In the genomic region with DNA sequence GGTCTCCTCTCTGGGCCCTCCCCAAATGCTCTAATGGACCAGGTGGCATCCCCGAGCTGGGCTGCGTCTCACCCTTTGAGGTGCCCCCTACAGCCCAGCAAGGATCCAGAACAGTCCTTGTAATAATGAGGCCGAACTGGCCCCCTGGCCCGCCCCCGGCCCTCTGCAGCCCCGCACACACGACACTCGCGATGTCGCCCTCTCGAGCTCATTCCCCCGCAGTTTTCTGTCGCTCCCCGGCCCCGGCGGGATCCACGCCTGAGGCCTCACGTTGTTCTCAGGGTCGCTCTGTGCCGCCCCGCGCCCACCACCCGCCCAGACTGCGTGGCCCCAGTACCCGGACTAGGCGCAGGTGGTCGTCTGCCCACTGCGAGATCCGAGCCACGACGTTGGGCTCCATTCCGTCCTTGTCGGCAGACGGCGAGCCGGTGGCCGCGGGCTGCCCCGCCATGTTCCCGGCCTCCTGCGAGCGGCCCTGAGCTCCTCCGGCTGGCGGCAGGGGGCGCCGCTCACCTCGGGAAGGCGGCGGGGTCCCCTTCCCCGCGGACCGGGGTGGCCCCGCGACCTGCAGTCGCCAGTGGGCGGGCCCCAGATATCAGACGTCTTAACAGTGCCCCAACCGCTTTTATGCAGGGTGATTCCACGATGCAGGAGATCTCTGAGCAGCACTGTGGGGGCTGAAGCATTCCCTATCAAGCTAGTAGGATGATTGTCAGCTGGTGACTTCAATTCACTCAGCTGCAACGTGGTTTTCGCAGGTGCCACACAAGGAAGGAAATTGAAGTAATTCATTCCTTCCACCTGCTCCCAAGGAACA, we compare ENCODE assay signal across 8 cellular contexts. TPM values are rescaled to one million over a fixed set of nuclear protein-coding genes. Genes with fewer than 3 reads are reported as not detected.
A peak's percentile ranks its signal among the peaks of the same experiment; 100 is the strongest.
DNase-seq lines count a peak whose midpoint lies in the region; ATAC-seq and TF ChIP-seq lines count a peak whose summit lies in the region.

A gene with protein sequence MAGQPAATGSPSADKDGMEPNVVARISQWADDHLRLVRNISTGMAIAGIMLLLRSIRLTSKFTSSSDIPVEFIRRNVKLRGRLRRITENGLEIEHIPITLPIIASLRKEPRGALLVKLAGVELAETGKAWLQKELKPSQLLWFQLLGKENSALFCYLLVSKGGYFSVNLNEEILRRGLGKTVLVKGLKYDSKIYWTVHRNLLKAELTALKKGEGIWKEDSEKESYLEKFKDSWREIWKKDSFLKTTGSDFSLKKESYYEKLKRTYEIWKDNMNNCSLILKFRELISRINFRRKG (minus strand): TSS at position 477 of the 817 bp plus-strand sequence. CDS start 26 bp downstream, at position 451.

- peak; percentile 57 for DNase-seq in NCI-H446 treated with DMSO at 0.1 percent for 48 hours (lab: John Stamatoyannopoulos, UW)
- peak; percentile 70 for DNase-seq in activated CD4-positive, alpha-beta T cell treated with anti-CD3 and anti-CD28 coated beads, Interleukin-2, amount 50 U/mL, for 1 hour
- DNase-seq in lung (ENCODE audit: low spot score) = peak; percentile 69
- peak; percentile 53 to 74 (median 62) for DNase-seq in stimulated activated CD4-positive, alpha-beta T cell treated with anti-CD3 and anti-CD28 coated beads, TNF-alpha, amount 100 ng/mL, for 24 hours (ENCODE audit: low read depth in 3 of 3)

- H3K4me1 ChIP-seq in BLaER1 (peaks cover 7% of the 10 kb centered on the region; the same call in 1 of the 2 replicates), duodenal mucosa (ENCODE audit: control insufficient read depth in 1 of 2, insufficient read depth in 2 of 2, low read length in 2 of 2) (peaks cover 5% of the 10 kb centered on the region in 2 donors), lung (ENCODE audit: control insufficient read depth in 2 of 2, insufficient read depth in 2 of 2, low read length in 2 of 2) (peaks cover 3 to 4% of the 10 kb centered on the region in 2 donors)

- peak; percentile 67 for TF ChIP-seq CTCF in lung (IDR thresholded peaks at IDR 0.05; ENCODE audit: control extremely low read depth, extremely low read depth)

- peak within 1 kb of the TSS; percentile 82 for H3K9ac ChIP-seq in BLaER1
- H3K9ac ChIP-seq in duodenal mucosa (ENCODE audit: low read depth in 1 of 2, low read length in 2 of 2) = peak within 1 kb of the TSS; percentile 79 to 92

- peak within 1 kb of the TSS; percentile 82 for H3K4me2 ChIP-seq in BLaER1

- H4K20me1 ChIP-seq in BLaER1 = no peaks in the 10 kb centered on the region

- H3K27ac ChIP-seq in BLaER1 (peak within 1 kb of the TSS; percentile 80), duodenal mucosa (ENCODE audit: low read depth, low read length) (peak within 1 kb of the TSS; percentile 75), lung (ENCODE audit: low read depth in 1 of 2, low read length in 1 of 2) (peak within 1 kb of the TSS; percentile 79 to 90)

- H3K9me3 ChIP-seq in BLaER1 = no peaks in the 10 kb centered on the region
- H3K9me3 ChIP-seq in duodenal mucosa (ENCODE audit: control insufficient read depth in 1 of 2, low read length in 2 of 2) = no peaks in the 10 kb centered on the region
- no peaks in the 10 kb centered on the region for H3K9me3 ChIP-seq in lung (ENCODE audit: control insufficient read depth in 2 of 2, insufficient read depth in 1 of 2, low read length in 1 of 2)

- H3K36me3 ChIP-seq in BLaER1 = no peaks in the 10 kb centered on the region
- no peaks in the 10 kb centered on the region for H3K36me3 ChIP-seq in duodenal mucosa (ENCODE audit: control insufficient read depth in 1 of 2, insufficient read depth in 2 of 2, low read length in 2 of 2)
- no peaks in the 10 kb centered on the region for H3K36me3 ChIP-seq in lung (ENCODE audit: control insufficient read depth in 2 of 2, insufficient read depth in 2 of 2, low read length in 2 of 2)

- ATAC-seq in GM19043 (IDR thresholded peaks at IDR 0.05; ENCODE audit: low read depth, unreplicated experiment) (peak; percentile 94), HG03342 (IDR thresholded peaks at IDR 0.05; ENCODE audit: unreplicated experiment) (peak; percentile 97), lung (ENCODE audit: insufficient read depth, low FRiP score) (peak; percentile 96)

- 1% methylated on average over 61 of the region's 61 CpGs for WGBS in lung, 2 donors

- H3K4me3 ChIP-seq in BLaER1 (peak within 1 kb of the TSS; percentile 71), duodenal mucosa (ENCODE audit: low read depth in 1 of 2, low read length in 2 of 2) (peak within 1 kb of the TSS; percentile 80), lung (peak within 1 kb of the TSS; percentile 75)

- H3K27me3 ChIP-seq in BLaER1 = peaks cover 24% of the 10 kb centered on the region
- H3K27me3 ChIP-seq in duodenal mucosa (ENCODE audit: control insufficient read depth in 1 of 2, insufficient read depth in 2 of 2, low read length in 2 of 2) = no peaks in the 10 kb centered on the region
- H3K27me3 ChIP-seq in lung (ENCODE audit: control insufficient read depth, insufficient read depth) = no peaks in the 10 kb centered on the region

RNA-seq across cellular contexts. Expression of the gene that starts here (rescaled TPM):
- 1 to 10 TPM; 2.3 to 4.9 TPM for total RNA-seq in lung
- 1 to 10 TPM; 2.6 TPM for polyA plus RNA-seq in lung

Comparison
In these comparisons a context has a peak if more than half of its experiments do, and no peak if none do; other contexts are left out.
1. Peak in every context shown above with its lines: DNase-seq, ATAC-seq, H3K4me3 ChIP-seq and H3K27ac ChIP-seq.